ENCODE assay signal across 1 cellular context in the genomic region with DNA sequence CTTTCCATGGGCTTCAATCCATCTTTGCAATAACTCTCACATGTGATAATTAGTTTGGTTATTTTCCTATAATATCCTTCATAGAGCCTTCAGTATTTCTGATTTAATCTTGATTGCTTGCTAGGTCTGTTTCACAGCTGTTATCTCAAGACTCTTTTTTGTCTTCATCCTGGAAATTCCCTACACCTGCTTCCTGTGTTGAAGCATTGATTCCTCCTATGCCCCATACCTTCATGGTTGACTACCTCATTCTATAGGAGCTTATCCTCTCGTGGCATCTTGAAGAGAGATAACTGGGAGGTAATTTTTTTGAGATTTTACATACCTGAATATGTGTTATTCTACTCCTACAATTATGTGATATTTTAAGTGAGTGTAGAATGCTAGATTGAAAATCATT.
TF ChIP-seq lines count a peak whose summit lies in the region.

No MANE protein-coding gene starts in this region.

TF ChIP-seq in SK-N-SH, 30 proteins besides CTCF, POLR2A, EP300 and RAD21 (continued from another document):
- TF ChIP-seq, protein P1, sequence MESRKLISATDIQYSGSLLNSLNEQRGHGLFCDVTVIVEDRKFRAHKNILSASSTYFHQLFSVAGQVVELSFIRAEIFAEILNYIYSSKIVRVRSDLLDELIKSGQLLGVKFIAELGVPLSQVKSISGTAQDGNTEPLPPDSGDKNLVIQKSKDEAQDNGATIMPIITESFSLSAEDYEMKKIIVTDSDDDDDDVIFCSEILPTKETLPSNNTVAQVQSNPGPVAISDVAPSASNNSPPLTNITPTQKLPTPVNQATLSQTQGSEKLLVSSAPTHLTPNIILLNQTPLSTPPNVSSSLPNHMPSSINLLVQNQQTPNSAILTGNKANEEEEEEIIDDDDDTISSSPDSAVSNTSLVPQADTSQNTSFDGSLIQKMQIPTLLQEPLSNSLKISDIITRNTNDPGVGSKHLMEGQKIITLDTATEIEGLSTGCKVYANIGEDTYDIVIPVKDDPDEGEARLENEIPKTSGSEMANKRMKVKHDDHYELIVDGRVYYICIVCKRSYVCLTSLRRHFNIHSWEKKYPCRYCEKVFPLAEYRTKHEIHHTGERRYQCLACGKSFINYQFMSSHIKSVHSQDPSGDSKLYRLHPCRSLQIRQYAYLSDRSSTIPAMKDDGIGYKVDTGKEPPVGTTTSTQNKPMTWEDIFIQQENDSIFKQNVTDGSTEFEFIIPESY (IDR thresholded peaks at IDR 0.05; ENCODE audit: borderline replicate concordance, low read depth) = no peak
- no peak for TF ChIP-seq TCF12 (IDR thresholded peaks at IDR 0.05)
- no peak for TF ChIP-seq TAF1 (IDR thresholded peaks at IDR 0.05; ENCODE audit: borderline replicate concordance, low read depth, low read length)
- TF ChIP-seq RXRA (IDR thresholded peaks at IDR 0.05; ENCODE audit: borderline replicate concordance, low read depth) = no peak
- no peak for TF ChIP-seq NFIC (IDR thresholded peaks at IDR 0.05; ENCODE audit: borderline replicate concordance)
- no peak for TF ChIP-seq ELF1 (IDR thresholded peaks at IDR 0.05)
- no peak for TF ChIP-seq SMC3 (IDR thresholded peaks at IDR 0.05; ENCODE audit: low read depth, low read length)
- no peak for TF ChIP-seq TEAD4 (IDR thresholded peaks at IDR 0.05; ENCODE audit: borderline replicate concordance, insufficient read depth)
- TF ChIP-seq, protein P2, sequence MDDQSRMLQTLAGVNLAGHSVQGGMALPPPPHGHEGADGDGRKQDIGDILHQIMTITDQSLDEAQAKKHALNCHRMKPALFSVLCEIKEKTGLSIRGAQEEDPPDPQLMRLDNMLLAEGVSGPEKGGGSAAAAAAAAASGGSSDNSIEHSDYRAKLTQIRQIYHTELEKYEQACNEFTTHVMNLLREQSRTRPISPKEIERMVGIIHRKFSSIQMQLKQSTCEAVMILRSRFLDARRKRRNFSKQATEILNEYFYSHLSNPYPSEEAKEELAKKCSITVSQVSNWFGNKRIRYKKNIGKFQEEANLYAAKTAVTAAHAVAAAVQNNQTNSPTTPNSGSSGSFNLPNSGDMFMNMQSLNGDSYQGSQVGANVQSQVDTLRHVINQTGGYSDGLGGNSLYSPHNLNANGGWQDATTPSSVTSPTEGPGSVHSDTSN (IDR thresholded peaks at IDR 0.05) = no peak
- no peak for TF ChIP-seq FOXM1 (IDR thresholded peaks at IDR 0.05; ENCODE audit: low read depth)
- no peak for TF ChIP-seq RCOR1 (IDR thresholded peaks at IDR 0.05; ENCODE audit: low read length)
- no peak for TF ChIP-seq POLR2AphosphoS5 (IDR thresholded peaks at IDR 0.05; ENCODE audit: low read depth, low read length)
- TF ChIP-seq, protein P3, sequence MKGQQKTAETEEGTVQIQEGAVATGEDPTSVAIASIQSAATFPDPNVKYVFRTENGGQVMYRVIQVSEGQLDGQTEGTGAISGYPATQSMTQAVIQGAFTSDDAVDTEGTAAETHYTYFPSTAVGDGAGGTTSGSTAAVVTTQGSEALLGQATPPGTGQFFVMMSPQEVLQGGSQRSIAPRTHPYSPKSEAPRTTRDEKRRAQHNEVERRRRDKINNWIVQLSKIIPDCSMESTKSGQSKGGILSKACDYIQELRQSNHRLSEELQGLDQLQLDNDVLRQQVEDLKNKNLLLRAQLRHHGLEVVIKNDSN (IDR thresholded peaks at IDR 0.05; ENCODE audit: borderline replicate concordance, low read depth) = no peak
- no peak for TF ChIP-seq MEF2A (IDR thresholded peaks at IDR 0.05; ENCODE audit: borderline replicate concordance, low read depth)
- no peak for TF ChIP-seq CHD2 (IDR thresholded peaks at IDR 0.05; ENCODE audit: low read length, partially characterized antibody)
